ENCODE assay signal across 11 cellular contexts in genomic region chr16:56634715-56635440, GRCh38. TPM values are rescaled to one million over a fixed set of nuclear protein-coding genes. Genes with fewer than 3 reads are reported as not detected.
DNase-seq lines count a peak whose midpoint lies in the region; ATAC-seq and TF ChIP-seq lines count a peak whose summit lies in the region.
"Had no signal": no experiment of that assay in that cellular context is flagged by ENCODE, and none has a peak within 500 bp of the region (broad histone marks: within the 10 kb centered on the region; RNA-seq: fewer than 3 reads in every experiment).

No MANE protein-coding gene starts in this region.

- H3K4me3 Mint-ChIP-seq in activated CD8-positive, alpha-beta memory T cell treated with anti-CD3 and anti-CD28 coated beads, Interleukin-2, amount 10 ng/mL, durations not matched to agents 7 days and 5 days: peak overlapping the region; percentile 45
- peak overlapping the region; percentile 76 for H3K4me3 Mint-ChIP-seq in activated T-helper 17 cell treated with anti-CD3 and anti-CD28 coated beads, Interleukin-2, amount 50 U/mL, for 72 hours

- H2BK120ac ChIP-seq in trophoblast cell (ENCODE audit: insufficient read depth, low read length, poor library complexity): no peak overlapping the region

- H3K79me1 ChIP-seq in trophoblast cell (ENCODE audit: low read length): no peaks in the 10 kb centered on the region

- peaks cover 43% of the 10 kb centered on the region for H3K4me1 Mint-ChIP-seq in activated CD8-positive, alpha-beta memory T cell treated with anti-CD3 and anti-CD28 coated beads, Interleukin-2, amount 10 ng/mL, durations not matched to agents 7 days and 5 days
- H3K4me1 Mint-ChIP-seq in activated T-helper 17 cell treated with anti-CD3 and anti-CD28 coated beads, Interleukin-2, amount 50 U/mL, for 72 hours: peaks cover 9% of the 10 kb centered on the region

- no peak for DNase-seq in activated CD8-positive, alpha-beta memory T cell treated with anti-CD3 and anti-CD28 coated beads, Interleukin-2, amount 10 ng/mL, durations not matched to agents 7 days and 5 days
- no peak for DNase-seq in activated CD8-positive, alpha-beta memory T cell treated with anti-CD3 and anti-CD28 coated beads, Interleukin-2, amount 50 U/mL, for 48 hours
- DNase-seq in hepatocyte (ENCODE audit: low spot score) (no peak), spleen (no peak), trophoblast cell (no peak), NCI-H2029 (lab: John Stamatoyannopoulos, UW) (no peak), activated gamma-delta T cell treated with Interleukin-2 at 50 U/mL for 16 hours (no peak)
- DNase-seq: DMS79 treated with DMSO at 0.1 percent for 48 hours had no signal

- no peak overlapping the region for H3K14ac ChIP-seq in trophoblast cell (ENCODE audit: low read length)

- no peaks in the 10 kb centered on the region for H3K36me3 Mint-ChIP-seq in activated CD8-positive, alpha-beta memory T cell treated with anti-CD3 and anti-CD28 coated beads, Interleukin-2, amount 10 ng/mL, durations not matched to agents 7 days and 5 days
- no peaks in the 10 kb centered on the region for H3K36me3 Mint-ChIP-seq in activated T-helper 17 cell treated with anti-CD3 and anti-CD28 coated beads, Interleukin-2, amount 50 U/mL, for 72 hours (ENCODE audit: low read depth)

- H4K91ac ChIP-seq in trophoblast cell (ENCODE audit: low read depth, low read length): no peak overlapping the region

- no peaks in the 10 kb centered on the region for H3K9me2 ChIP-seq in hepatocyte (replicated peaks; ENCODE audit: insufficient read depth)

- no peak overlapping the region for H3K23ac ChIP-seq in trophoblast cell (ENCODE audit: low read length)

- H2BK5ac ChIP-seq in trophoblast cell (ENCODE audit: low read depth, low read length, poor library complexity): no peak overlapping the region

- H3K27ac Mint-ChIP-seq in activated CD8-positive, alpha-beta memory T cell treated with anti-CD3 and anti-CD28 coated beads, Interleukin-2, amount 10 ng/mL, durations not matched to agents 7 days and 5 days: no peak overlapping the region
- H3K27ac Mint-ChIP-seq in activated T-helper 17 cell treated with anti-CD3 and anti-CD28 coated beads, Interleukin-2, amount 50 U/mL, for 72 hours: no peak overlapping the region

- H3K27ac ChIP-seq in hepatocyte (no peak overlapping the region), spleen (no peak overlapping the region), trophoblast cell (ENCODE audit: low read depth, low read length) (no peak overlapping the region)

- intact Hi-C loops in spleen (cut with DNase I; ENCODE audit: low total_unique reads): no loop called here

- H3K4me3 ChIP-seq in hepatocyte: no peak overlapping the region
- H3K4me3 ChIP-seq in spleen: peak overlapping the region in 6 of 8 donors; percentile 8 to 53 (median 22)
- no peak overlapping the region for H3K4me3 ChIP-seq in trophoblast cell (ENCODE audit: low read depth, low read length)

- H3K9ac ChIP-seq in trophoblast cell (ENCODE audit: low read length): no peak overlapping the region

- peaks cover 100% of the 10 kb centered on the region for H3K27me3 ChIP-seq in hepatocyte
- peaks cover 5 to 91% (median 75%) of the 10 kb centered on the region in 7 donors for H3K27me3 ChIP-seq in spleen (replicated peaks in 1 of 7)
- peaks cover 89% of the 10 kb centered on the region for H3K27me3 ChIP-seq in trophoblast cell (ENCODE audit: insufficient read depth, low read length)

- H3K4me2 ChIP-seq in hepatocyte: peak overlapping the region; percentile 73
- H3K4me2 ChIP-seq in trophoblast cell (ENCODE audit: low read length): no peak overlapping the region

- 5% methylated on average over 42 of the region's 47 CpGs for WGBS in hepatocyte (ENCODE audit: low lambda C conversion rate, missing lambda C conversion rate)
- 9 to 16% (median 14%) methylated on average over 47 of the region's 47 CpGs for WGBS in spleen, 5 donors
- no CpG with 5 or more reads among the region's 47 CpGs for WGBS in trophoblast cell (ENCODE audit: extremely low coverage, insufficient coverage, insufficient read length)

- no peak overlapping the region for H2AK5ac ChIP-seq in trophoblast cell (ENCODE audit: low read length)

- H4K8ac ChIP-seq in trophoblast cell (ENCODE audit: low read depth, low read length): no peak overlapping the region

- no peak overlapping the region for H3K18ac ChIP-seq in trophoblast cell (ENCODE audit: low read length)

- H3K36me3 ChIP-seq in hepatocyte (replicated peaks; ENCODE audit: insufficient read depth, low read depth) (no peaks in the 10 kb centered on the region), spleen (no peaks in the 10 kb centered on the region), trophoblast cell (ENCODE audit: control insufficient read depth in 1 of 2, insufficient read depth in 2 of 2, low read length in 2 of 2) (no peaks in the 10 kb centered on the region)

- ATAC-seq in activated CD8-positive, alpha-beta memory T cell treated with anti-CD3 and anti-CD28 coated beads, Interleukin-2, amount 10 ng/mL, durations not matched to agents 7 days and 5 days: peak; percentile 18
- no peak for ATAC-seq in activated T-helper 17 cell treated with anti-CD3 and anti-CD28 coated beads, Interleukin-2, amount 50 U/mL, for 72 hours (replicated peaks)

- H3K9me3 ChIP-seq in hepatocyte (ENCODE audit: low read depth) (no peaks in the 10 kb centered on the region), spleen (no peaks in the 10 kb centered on the region), trophoblast cell (ENCODE audit: insufficient read depth, low read depth, low read length) (peaks cover 12% of the 10 kb centered on the region)

- no peak for TF ChIP-seq CTCF in hepatocyte (IDR thresholded peaks at IDR 0.05; ENCODE audit: poor library complexity)
- no peak for TF ChIP-seq CTCF in spleen (IDR thresholded peaks at IDR 0.05 in 8 of 11, conservative IDR thresholded peaks at IDR 0.05 in 3 of 11)

- no peak overlapping the region for H2BK12ac ChIP-seq in trophoblast cell (ENCODE audit: low read length)

- peaks cover 13% of the 10 kb centered on the region for H3K4me1 ChIP-seq in hepatocyte (ENCODE audit: insufficient read depth)
- H3K4me1 ChIP-seq in spleen: peaks cover 14 to 58% (median 38%) of the 10 kb centered on the region in 6 donors
- peaks cover 0 to 9% of the 10 kb centered on the region in 2 experiments for H3K4me1 ChIP-seq in trophoblast cell (ENCODE audit: control insufficient read depth in 1 of 2, insufficient read depth in 2 of 2, low read length in 2 of 2)

- CTCF ChIA-PET in activated CD8-positive, alpha-beta memory T cell treated with anti-CD3 and anti-CD28 coated beads, Interleukin-2, amount 10 ng/mL, durations not matched to agents 7 days and 5 days (lab: Charles Lee): interaction anchor here (1.2 to 1.9 kb wide), 2 partner anchors 9 to 67 kb away, joined by 6 to 7 read pairs; no protein-coding TSS in a partner anchor

- no peak for TF ChIP-seq POLR2A in spleen (IDR thresholded peaks at IDR 0.05)

- H3K4ac ChIP-seq in trophoblast cell (ENCODE audit: low read depth, low read length): no peak overlapping the region

- H4K12ac ChIP-seq in trophoblast cell (ENCODE audit: low read depth, low read length): no peak overlapping the region

- H3K27me3 Mint-ChIP-seq in activated CD8-positive, alpha-beta memory T cell treated with anti-CD3 and anti-CD28 coated beads, Interleukin-2, amount 10 ng/mL, durations not matched to agents 7 days and 5 days: peaks cover 96% of the 10 kb centered on the region
- peaks cover 70% of the 10 kb centered on the region for H3K27me3 Mint-ChIP-seq in activated T-helper 17 cell treated with anti-CD3 and anti-CD28 coated beads, Interleukin-2, amount 50 U/mL, for 72 hours

- H3K79me2 ChIP-seq in hepatocyte (no peaks in the 10 kb centered on the region), trophoblast cell (ENCODE audit: control insufficient read depth, insufficient read depth, low read length, poor library complexity) (no peaks in the 10 kb centered on the region)

- H2AFZ ChIP-seq in hepatocyte (no peak overlapping the region), trophoblast cell (ENCODE audit: insufficient read depth, low read length, poor library complexity) (no peak overlapping the region)

- no peaks in the 10 kb centered on the region for H3K9me3 Mint-ChIP-seq in activated CD8-positive, alpha-beta memory T cell treated with anti-CD3 and anti-CD28 coated beads, Interleukin-2, amount 10 ng/mL, durations not matched to agents 7 days and 5 days (ENCODE audit: low read depth)
- no peaks in the 10 kb centered on the region for H3K9me3 Mint-ChIP-seq in activated T-helper 17 cell treated with anti-CD3 and anti-CD28 coated beads, Interleukin-2, amount 50 U/mL, for 72 hours

- no peaks in the 10 kb centered on the region for H4K20me1 ChIP-seq in hepatocyte (ENCODE audit: insufficient read depth, poor library complexity, severe bottlenecking)

RNA-seq across cellular contexts. Expression of gene MT1M, which starts 2.4 kb away (rescaled TPM):
- total RNA-seq in activated CD8-positive, alpha-beta memory T cell treated with anti-CD3 and anti-CD28 coated beads, Interleukin-2, amount 10 ng/mL, durations not matched to agents 7 days and 5 days: not detected
- total RNA-seq in activated T-helper 17 cell treated with anti-CD3 and anti-CD28 coated beads, Interleukin-2, amount 50 U/mL, for 72 hours: not detected
- total RNA-seq in hepatocyte (0.60 TPM in 1 of 2 replicates, not detected in the other), spleen (1 to 10 TPM in 6 of 7 donors, under 1 TPM in 1; 0.44 to 6.1 (median 3.5) TPM)
- polyA plus RNA-seq in hepatocyte (0.26 TPM in 1 of 2 replicates, not detected in the other), spleen (10 to 100 TPM in 1 of 3 donors, 1 to 10 TPM in 1, under 1 TPM in 1; 0.93 to 11.8 (median 7.6) TPM)
- 0.70 and 1.2 TPM in 2 replicates for polyA plus RNA-seq in trophoblast cell (2013)

RNA-seq across cellular contexts. Expression of gene MT1A, which starts 3.6 kb away (rescaled TPM):
- under 1 TPM in 1 of 2 experiments, not detected in 1; 0.91 TPM for total RNA-seq in activated CD8-positive, alpha-beta memory T cell treated with anti-CD3 and anti-CD28 coated beads, Interleukin-2, amount 10 ng/mL, durations not matched to agents 7 days and 5 days
- total RNA-seq in activated T-helper 17 cell treated with anti-CD3 and anti-CD28 coated beads, Interleukin-2, amount 50 U/mL, for 72 hours: 1 to 10 TPM; 1.5 to 6.5 TPM
- total RNA-seq in hepatocyte (not detected in 2 replicates), spleen (10 to 100 TPM in 1 of 7 donors, 1 to 10 TPM in 2, not detected in 4; 1.5 to 27.3 (median 1.5) TPM)
- polyA plus RNA-seq in hepatocyte (1.9 and 2.7 TPM in 2 replicates), spleen (10 to 100 TPM in 1 of 3 donors, 1 to 10 TPM in 2; 1.1 to 14.2 (median 8.5) TPM)
- polyA plus RNA-seq in trophoblast cell (2013): 0.33 and 0.39 TPM in 2 replicates
- total RNA-seq: A673, kidney epithelial cell had no signal

RNA-seq across cellular contexts. Expression of gene MT1E, which starts 9.3 kb away (rescaled TPM):
- 10 to 100 TPM; 41.2 to 54.1 TPM for total RNA-seq in activated CD8-positive, alpha-beta memory T cell treated with anti-CD3 and anti-CD28 coated beads, Interleukin-2, amount 10 ng/mL, durations not matched to agents 7 days and 5 days
- under 1 TPM in 1 of 2 donors, not detected in 1; 0.53 TPM for total RNA-seq in activated T-helper 17 cell treated with anti-CD3 and anti-CD28 coated beads, Interleukin-2, amount 50 U/mL, for 72 hours
- total RNA-seq in hepatocyte (42.3 and 65.5 TPM in 2 replicates), spleen (10 to 100 TPM in 6 of 7 donors, 1 to 10 TPM in 1; 2.5 to 49.6 (median 19.7) TPM)
- polyA plus RNA-seq in hepatocyte (105 and 121 TPM in 2 replicates), spleen (10 to 100 TPM; 21.0 to 34.0 (median 33.0) TPM)
- polyA plus RNA-seq in trophoblast cell (2013): 64.0 and 71.5 TPM in 2 replicates

RNA-seq across cellular contexts. Expression of gene MT1B, which starts 16.8 kb away (rescaled TPM):
- not detected for total RNA-seq in activated CD8-positive, alpha-beta memory T cell treated with anti-CD3 and anti-CD28 coated beads, Interleukin-2, amount 10 ng/mL, durations not matched to agents 7 days and 5 days
- total RNA-seq in activated T-helper 17 cell treated with anti-CD3 and anti-CD28 coated beads, Interleukin-2, amount 50 U/mL, for 72 hours: not detected
- not detected in 2 replicates for total RNA-seq in hepatocyte
- 0.47 and 2.2 TPM in 2 replicates for polyA plus RNA-seq in hepatocyte
- total RNA-seq in spleen: not detected
- not detected for polyA plus RNA-seq in spleen
- not detected in 2 replicates for polyA plus RNA-seq in trophoblast cell (2013)
- total RNA-seq: A673, kidney epithelial cell had no signal

RNA-seq across cellular contexts. Expression of gene MT1F, which starts 22.9 kb away (rescaled TPM):
- total RNA-seq in activated CD8-positive, alpha-beta memory T cell treated with anti-CD3 and anti-CD28 coated beads, Interleukin-2, amount 10 ng/mL, durations not matched to agents 7 days and 5 days: 10 to 100 TPM; 11.4 to 20.6 TPM
- total RNA-seq in activated T-helper 17 cell treated with anti-CD3 and anti-CD28 coated beads, Interleukin-2, amount 50 U/mL, for 72 hours: 1 to 10 TPM; 3.1 to 5.7 TPM
- total RNA-seq in hepatocyte (3.1 and 7.1 TPM in 2 replicates), spleen (10 to 100 TPM in 6 of 7 donors, 1 to 10 TPM in 1; 6.4 to 21.0 (median 13.6) TPM)
- polyA plus RNA-seq in hepatocyte (8.7 and 11.8 TPM in 2 replicates), spleen (10 to 100 TPM; 16.6 to 20.1 (median 19.4) TPM)
- polyA plus RNA-seq in trophoblast cell (2013): 61.2 and 70.5 TPM in 2 replicates

Comparison
In these comparisons a context has a peak if more than half of its experiments do, and no peak if none do; other contexts are left out.
1. H3K4me3 ChIP-seq: peak in spleen (6 of 8); none in hepatocyte (single experiment) and trophoblast cell (single experiment).